In the genomic region with DNA sequence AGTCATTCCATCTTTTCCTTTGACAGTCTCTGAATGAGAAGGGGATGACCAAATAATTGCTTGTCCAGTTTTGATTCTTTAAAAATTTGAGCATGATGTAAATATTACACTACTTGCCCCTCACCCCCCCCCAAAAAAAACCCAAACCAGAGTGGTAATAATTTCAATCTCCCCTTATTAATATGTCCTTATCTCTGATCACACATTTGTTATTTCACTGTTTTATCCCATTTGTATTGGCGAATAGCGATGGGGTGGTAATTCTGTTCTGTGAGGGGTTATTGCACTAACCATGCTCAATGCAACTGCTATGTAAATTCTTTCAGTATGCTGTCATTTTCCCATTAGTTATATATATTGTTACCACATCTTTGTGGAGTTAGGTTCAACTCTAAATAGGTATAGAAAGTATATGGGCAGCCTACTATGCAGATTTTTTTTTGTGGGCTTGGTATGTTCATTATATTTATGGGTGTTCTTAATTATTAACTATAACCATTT, we compare ENCODE assay signal across 9 cellular contexts. TPM values are rescaled to one million over a fixed set of nuclear protein-coding genes. Genes with fewer than 3 reads are reported as not detected.
A peak's percentile ranks its signal among the peaks of the same experiment; 100 is the strongest.
DNase-seq lines count a peak whose midpoint lies in the region; ATAC-seq, FAIRE-seq and TF ChIP-seq lines count a peak whose summit lies in the region.
"Had no signal": no experiment of that assay in that cellular context is flagged by ENCODE, and none has a peak within 500 bp of the region (broad histone marks: within the 10 kb centered on the region; RNA-seq: fewer than 3 reads in every experiment).

No MANE protein-coding gene starts in this region.

- H3K27me3 ChIP-seq in PC-9 (ENCODE audit: insufficient read depth, low read depth) (no peaks in the 10 kb centered on the region), neutrophil (peaks cover 43% of the 10 kb centered on the region)

- H4K20me1 ChIP-seq in PC-9 (ENCODE audit: insufficient read depth) = peaks cover 23% of the 10 kb centered on the region

- H3K4me3 ChIP-seq in PC-9 (peak overlapping the region; percentile 92), epithelial cell of esophagus (ENCODE audit: low read length) (peak overlapping the region; percentile 77), neutrophil (ENCODE audit: low read depth in 1 of 2, low read length in 1 of 2) (peak overlapping the region; percentile 77 to 95)

- FAIRE-seq in urothelium cell line (lab: Jason Lieb, UNC) = no peak

- peaks cover 28% of the 10 kb centered on the region for H3K36me3 Mint-ChIP-seq in Calu3 (ENCODE audit: insufficient read depth, unreplicated experiment)

- BruUV-seq in Calu3 (replicated peaks; lab: Mats Ljungman, UMichigan) (no TSS peak), PC-9 (replicated peaks; lab: Mats Ljungman, UMichigan) (no TSS peak)

- peak overlapping the region; percentile 90 for H2AFZ ChIP-seq in PC-9

- H3K9me3 ChIP-seq in PC-9 (ENCODE audit: insufficient read depth, low read depth) (no peaks in the 10 kb centered on the region), neutrophil (no peaks in the 10 kb centered on the region)

- H3K9me3 Mint-ChIP-seq in Calu3 (ENCODE audit: low read depth, unreplicated experiment) = no peaks in the 10 kb centered on the region

- intact Hi-C loops in Calu3 (cut with micrococcal nuclease; ENCODE audit: unreplicated experiment) (no loop called here), PC-9 (cut with micrococcal nuclease; ENCODE audit: unreplicated experiment) (loop anchor here (5.0 kb wide), 1 partner anchor 248 kb away; a partner anchor contains a TSS)

- peaks cover 14% of the 10 kb centered on the region; the same call in 1 of the 2 replicates for H3F3A ChIP-seq in PC-9 (ENCODE audit: insufficient read depth, low read depth)

- H3K79me2 ChIP-seq in PC-9 (ENCODE audit: low read depth) = peaks cover 51% of the 10 kb centered on the region

- H3K4me1 Mint-ChIP-seq in Calu3 (ENCODE audit: low read depth, unreplicated experiment) = peaks cover 26% of the 10 kb centered on the region

- POLR2A ChIA-PET in PC-9 (lab: Charles Lee; ENCODE audit: unreplicated experiment) = no interaction called here

- ATAC-seq in GM21529 (IDR thresholded peaks at IDR 0.05; ENCODE audit: unreplicated experiment) (no peak), esophagus mucosa (no peak), GM18519 (IDR thresholded peaks at IDR 0.05; ENCODE audit: low FRiP score, unreplicated experiment) (no peak)
- ATAC-seq: HCT116 had no signal

- peak overlapping the region; percentile 77 for H3K4me2 ChIP-seq in PC-9

- TF ChIP-seq CTCF in Calu3 (IDR thresholded peaks at IDR 0.05; ENCODE audit: unreplicated experiment) (no peak), PC-9 (conservative IDR thresholded peaks at IDR 0.05) (no peak), epithelial cell of esophagus (IDR thresholded peaks at IDR 0.05; ENCODE audit: insufficient read depth, low read depth, low read length, missing control alignments) (no peak), neutrophil (IDR thresholded peaks at IDR 0.05) (no peak)

- peak overlapping the region; percentile 85 for H3K27ac Mint-ChIP-seq in Calu3 (ENCODE audit: unreplicated experiment)

- H3K36me3 ChIP-seq in PC-9 (ENCODE audit: low read depth) (no peaks in the 10 kb centered on the region; the same call in 1 of the 2 replicates), neutrophil (no peaks in the 10 kb centered on the region)

- CTCF ChIA-PET in Calu3 (lab: Charles Lee) = no interaction called here
- CTCF ChIA-PET in PC-9 (lab: Charles Lee) = no interaction called here

- peaks cover 16% of the 10 kb centered on the region for H3K4me1 ChIP-seq in PC-9 (replicated peaks; ENCODE audit: insufficient read depth)
- peaks cover 11 to 12% of the 10 kb centered on the region in 2 experiments for H3K4me1 ChIP-seq in neutrophil (ENCODE audit: control insufficient read depth in 1 of 2, insufficient read depth in 1 of 2, low read depth in 1 of 2, low read length in 1 of 2)

- no peaks in the 10 kb centered on the region for H3K9me2 ChIP-seq in PC-9 (ENCODE audit: insufficient read depth)

- H3K27me3 Mint-ChIP-seq in Calu3 (ENCODE audit: unreplicated experiment) = no peaks in the 10 kb centered on the region

- H3K27ac ChIP-seq in PC-9 = no peak overlapping the region
- no peak overlapping the region for H3K27ac ChIP-seq in neutrophil

- H3K4me3 Mint-ChIP-seq in Calu3 (ENCODE audit: low read depth, unreplicated experiment) = peak overlapping the region; percentile 97

- DNase-seq in Calu3 = no peak
- DNase-seq in PC-9 = peak in 1 of 2 experiments; percentile 53
- peak; percentile 50 for DNase-seq in epithelial cell of esophagus (ENCODE audit: low read depth)
- no peak for DNase-seq in urothelium cell line (ENCODE audit: low spot score)

RNA-seq across cellular contexts. Expression of a gene that starts 1.1 kb away (rescaled TPM):
- total RNA-seq in Calu3 (2022) (29.3 and 36.3 TPM in 2 replicates), PC-9 (2021) (56.9 and 64.8 TPM in 2 replicates), esophagus mucosa (10.6 TPM)

RNA-seq across cellular contexts. Expression of a gene that starts 36.3 kb away (rescaled TPM):
- total RNA-seq in Calu3 (2022) (not detected in 2 replicates), PC-9 (2021) (14.6 and 18.9 TPM in 2 replicates), esophagus mucosa (3.3 TPM)
